Comparison of ENCODE assay signal across 18 cellular contexts in genomic region chr6:69424581-69424980, GRCh38.
"Had no signal": no experiment of that assay in that cellular context is flagged by ENCODE, and none has a peak within 500 bp of the region (broad histone marks: within the 10 kb centered on the region; RNA-seq: fewer than 3 reads in every experiment).

No MANE protein-coding gene starts in this region.

- DNase-seq: dermis blood vessel endothelial cell; dorsolateral prefrontal cortex; effector CD4-positive, alpha-beta T cell; effector memory CD4-positive, alpha-beta T cell; foreskin keratinocyte; heart left ventricle; hypothalamus; immature natural killer cell; islet precursor cell; kidney; kidney glomerular epithelial cell; left colon; left ventricle myocardium inferior; mammary epithelial cell; mesendoderm; midbrain; naive thymus-derived CD4-positive, alpha-beta T cell had no signal

- H3K4me1 Mint-ChIP-seq: immature natural killer cell; memory B cell; naive thymus-derived CD4-positive, alpha-beta T cell had no signal

- H3K36me3 Mint-ChIP-seq: immature natural killer cell; memory B cell; naive thymus-derived CD4-positive, alpha-beta T cell had no signal

- H3K27me3 Mint-ChIP-seq: naive thymus-derived CD4-positive, alpha-beta T cell had no signal

- H3K4me3 Mint-ChIP-seq: immature natural killer cell; memory B cell; naive thymus-derived CD4-positive, alpha-beta T cell had no signal

- H3K27ac Mint-ChIP-seq: immature natural killer cell; memory B cell; naive thymus-derived CD4-positive, alpha-beta T cell had no signal

- H3K9me3 Mint-ChIP-seq: memory B cell had no signal
